ENCODE assay signal across 19 cellular contexts in genomic region chr12:11460343-11461023, GRCh38.
DNase-seq lines count a peak whose midpoint lies in the region; ATAC-seq, FAIRE-seq and TF ChIP-seq lines count a peak whose summit lies in the region.
"Had no signal": no experiment of that assay in that cellular context is flagged by ENCODE, and none has a peak within 500 bp of the region (broad histone marks: within the 10 kb centered on the region; RNA-seq: fewer than 3 reads in every experiment).

No MANE protein-coding gene starts in this region.

- no peak overlapping the region for H3K23ac ChIP-seq in H1 (ENCODE audit: insufficient read length)

- no peak overlapping the region for H2BK20ac ChIP-seq in H1 (ENCODE audit: low read length)

- no peaks in the 10 kb centered on the region for H3K9me3 ChIP-seq in H1 (ENCODE audit: insufficient read depth in 2 of 2, low read depth in 1 of 2, low read length in 1 of 2)
- H3K9me3 ChIP-seq: A549, SJCRH30 had no signal

- POLR2A ChIA-PET in H1 (lab: Charles Lee; ENCODE audit: partially characterized antibody) = interaction anchor here (1.5 kb wide), 1 partner anchor 289 kb away, joined by 3 read pairs; no protein-coding TSS in a partner anchor

- no peak overlapping the region for H4K5ac ChIP-seq in H1 (ENCODE audit: insufficient read length, low read depth, low read length)

- intact Hi-C loops in dorsolateral prefrontal cortex (cut with DNase I) = no loop called here

- H2BK5ac ChIP-seq in H1 (ENCODE audit: low read depth, low read length) = peak overlapping the region; percentile 99; the same call in 1 of the 2 replicates

- H3K56ac ChIP-seq in H1 (replicated peaks; ENCODE audit: insufficient read length, low read depth, low read length) = no peak overlapping the region

- H3K4me1 ChIP-seq in H1 (replicated peaks in 1 of 4; ENCODE audit: control insufficient read depth in 3 of 4, insufficient read depth in 4 of 4, low read length in 3 of 4) = peaks cover 0 to 7% (median 0%) of the 10 kb centered on the region in 4 experiments; a peak in 3 of 7 replicates
- H3K4me1 ChIP-seq: A549, SJCRH30 had no signal

- H2BK120ac ChIP-seq in H1 (replicated peaks; ENCODE audit: low read depth, low read length) = no peak overlapping the region

- no peak overlapping the region for H4K8ac ChIP-seq in H1 (ENCODE audit: extremely low read depth, insufficient read depth, low read length)

- H3K27me3 ChIP-seq in H1 (replicated peaks in 1 of 4; ENCODE audit: control insufficient read depth in 3 of 4, extremely low read depth in 1 of 4, insufficient read depth in 3 of 4, low read length in 3 of 4) = no peaks in the 10 kb centered on the region
- no peaks in the 10 kb centered on the region for H3K27me3 ChIP-seq in dorsolateral prefrontal cortex
- H3K27me3 ChIP-seq: SJCRH30 had no signal

- H3K23me2 ChIP-seq in H1 (ENCODE audit: low read depth, low read length) = no peaks in the 10 kb centered on the region

- no peak for TF ChIP-seq EP300 in H1 (IDR thresholded peaks at IDR 0.05; ENCODE audit: borderline replicate concordance in 1 of 2, low read depth in 2 of 2, low read length in 2 of 2)

- no peaks in the 10 kb centered on the region for H4K20me1 ChIP-seq in H1 (replicated peaks in 1 of 2; ENCODE audit: control insufficient read depth in 1 of 2, insufficient read depth in 2 of 2, low read length in 2 of 2)

- no peak overlapping the region for H4K91ac ChIP-seq in H1 (replicated peaks; ENCODE audit: insufficient read length, low read length)

- H3K14ac ChIP-seq in H1 (ENCODE audit: insufficient read length) = no peak overlapping the region

- TF ChIP-seq CTCF in H1 (IDR thresholded peaks at IDR 0.05; ENCODE audit: control extremely low read depth in 1 of 3, insufficient read depth in 1 of 3, low read depth in 1 of 3, low read length in 3 of 3) = no peak
- TF ChIP-seq CTCF in dorsolateral prefrontal cortex (IDR thresholded peaks at IDR 0.05 in 54 of 56, conservative IDR thresholded peaks at IDR 0.05 in 2 of 56; ENCODE audit: low read depth in 1 of 56, partially characterized antibody in 56 of 56) = no peak
- TF ChIP-seq CTCF in GM20000 (IDR thresholded peaks at IDR 0.05; ENCODE audit: extremely low read depth, missing control alignments) = no peak

- no peak overlapping the region for H2BK15ac ChIP-seq in H1 (ENCODE audit: low read length)

- DNase-seq in HPDE6-E6E7 (ENCODE audit: extremely low spot score) (peak; percentile 28), SW480 (ENCODE audit: low spot score) (peak; percentile 41), H1 (ENCODE audit: low read depth in 1 of 2, low spot score in 2 of 2) (no peak), kidney glomerular epithelial cell (lab: John Stamatoyannopoulos, UW) (peak; percentile 2), hypothalamus (lab: John Stamatoyannopoulos, UW) (no peak), dorsolateral prefrontal cortex (no peak), GM20000 (ENCODE audit: low spot score) (no peak)
- DNase-seq: EL, GF-D8, NCI-H1694 treated with DMSO at 0.1 percent for 48 hours, NCI-H446, NCI-H526, PC-9, RPMI8226, SJCRH30 had no signal

- H3K4me3 ChIP-seq in H1 (ENCODE audit: extremely low read depth in 1 of 4, insufficient read depth in 2 of 4, low read depth in 3 of 4, low read length in 4 of 4) (no peak overlapping the region), dorsolateral prefrontal cortex (no peak overlapping the region)
- H3K4me3 ChIP-seq: A549, PC-9, SJCRH30 had no signal

- H3K79me1 ChIP-seq in H1 (ENCODE audit: low read depth, low read length) = no peaks in the 10 kb centered on the region

- 0 out of 2 replicates have a peak overlapping the region, but pooled peaks have one; percentile 24 for H3K18ac ChIP-seq in H1 (ENCODE audit: extremely low read depth, low read length)

- TF ChIP-seq RAD21 in H1 (IDR thresholded peaks at IDR 0.05 in 1 of 2, conservative IDR thresholded peaks at IDR 0.05 in 1 of 2; ENCODE audit: low read depth in 2 of 2, low read length in 2 of 2) = no peak

- CTCF ChIA-PET in H1 (lab: Charles Lee; ENCODE audit: partially characterized antibody) = interaction anchor here (1.2 to 2.5 kb wide), 2 partner anchors 25 to 232 kb away, joined by 3 to 8 read pairs; no protein-coding TSS in a partner anchor

- TF ChIP-seq POLR2A in H1 (IDR thresholded peaks at IDR 0.05; ENCODE audit: control extremely low read depth in 1 of 2, low read depth in 2 of 2, low read length in 2 of 2) = no peak

- H2AFZ ChIP-seq in H1 (ENCODE audit: low read length) = no peak overlapping the region
- H2AFZ ChIP-seq: PC-9 had no signal

- no peak for FAIRE-seq in H1 (lab: Jason Lieb, UNC)
- FAIRE-seq: A549, GM19239 had no signal

- H2AK5ac ChIP-seq in H1 (ENCODE audit: low read depth, low read length) = no peak overlapping the region

- H3K27ac ChIP-seq in H1 (ENCODE audit: low read depth, low read length) (no peak overlapping the region), dorsolateral prefrontal cortex (no peak overlapping the region)
- H3K27ac ChIP-seq: A549, PC-9, SJCRH30 had no signal

- H3K79me2 ChIP-seq in H1 (ENCODE audit: control insufficient read depth in 1 of 2, insufficient read depth in 2 of 2, low read length in 2 of 2) = no peaks in the 10 kb centered on the region

- no peak for ATAC-seq in HG02840 (IDR thresholded peaks at IDR 0.05; ENCODE audit: low FRiP score, unreplicated experiment)
- ATAC-seq: A549, HCT116 had no signal

- no peak overlapping the region for H3K4me2 ChIP-seq in H1 (ENCODE audit: insufficient read depth in 1 of 2, low read depth in 2 of 2, low read length in 2 of 2)
- H3K4me2 ChIP-seq: A549, PC-9 had no signal

- H3K36me3 ChIP-seq in H1 (ENCODE audit: control insufficient read depth in 2 of 4, insufficient read depth in 4 of 4, low read length in 3 of 4) = no peaks in the 10 kb centered on the region
- H3K36me3 ChIP-seq: SJCRH30 had no signal

- no peak overlapping the region for H3K9ac ChIP-seq in H1 (replicated peaks in 1 of 4; ENCODE audit: extremely low read depth in 1 of 4, low read depth in 3 of 4, low read length in 3 of 4)

- 72% methylated on average over 1 of the region's 1 CpG; no CpG with 5 or more reads in 1 of the 2 experiments for WGBS in H1 (ENCODE audit: extremely low coverage in 1 of 2, insufficient coverage in 1 of 2, insufficient read length in 1 of 2, insufficient replicate concordance in 2 of 2, low coverage in 1 of 2, low lambda C conversion rate in 2 of 2, missing lambda C conversion rate in 1 of 2), 2 experiments

- no peak overlapping the region for H3K4ac ChIP-seq in H1 (replicated peaks; ENCODE audit: insufficient read length, low read depth, low read length)

- H2BK12ac ChIP-seq in H1 (ENCODE audit: low read depth, low read length) = no peak overlapping the region

TF ChIP-seq in H1, 55 proteins besides CTCF, POLR2A, EP300 and RAD21:
- TF ChIP-seq JUND (IDR thresholded peaks at IDR 0.05; ENCODE audit: low read length) (no peak), TEAD4 (IDR thresholded peaks at IDR 0.05; ENCODE audit: low read depth, low read length) (no peak), RBBP5 (IDR thresholded peaks at IDR 0.05; ENCODE audit: borderline replicate concordance, low read depth, low read length) (no peak), GABPA (IDR thresholded peaks at IDR 0.05; ENCODE audit: borderline replicate concordance, insufficient read depth, low read length) (no peak), RNF2 (IDR thresholded peaks at IDR 0.05; ENCODE audit: borderline replicate concordance, low read depth, low read length, missing control alignments, poor library complexity, severe bottlenecking) (no peak), SIX5 (IDR thresholded peaks at IDR 0.05; ENCODE audit: low read depth, low read length) (no peak), ATF3 (IDR thresholded peaks at IDR 0.05; ENCODE audit: insufficient read depth, low read depth, low read length) (no peak), HDAC2 (IDR thresholded peaks at IDR 0.05; ENCODE audit: borderline replicate concordance in 1 of 2, low read depth in 2 of 2, low read length in 2 of 2) (no peak)

Comparison
In these comparisons a context has a peak if more than half of its experiments do, and no peak if none do; other contexts are left out.
1. DNase-seq: peak in HPDE6-E6E7 (single experiment), SW480 (single experiment) and kidney glomerular epithelial cell (single experiment); none in H1 (0 of 2), hypothalamus (0 of 51), dorsolateral prefrontal cortex (0 of 10) and GM20000 (single experiment).